Comparison of ENCODE assay signal across 19 cellular contexts in genomic region chr6:93319304-93319703, GRCh38.
A peak's percentile ranks its signal among the peaks of the same experiment; 100 is the strongest.
DNase-seq lines count a peak whose midpoint lies in the region; ATAC-seq, FAIRE-seq and TF ChIP-seq lines count a peak whose summit lies in the region.
"Had no signal": no experiment of that assay in that cellular context is flagged by ENCODE, and none has a peak within 500 bp of the region (broad histone marks: within the 10 kb centered on the region; RNA-seq: fewer than 3 reads in every experiment).

No MANE protein-coding gene starts in this region.

- peak overlapping the region; percentile 5 for H2AFZ ChIP-seq in HepG2 (ENCODE audit: low read length)

- no peak for ATAC-seq in HepG2
- no peak for ATAC-seq in right lobe of liver
- no peak for ATAC-seq in GM19023 (IDR thresholded peaks at IDR 0.05; ENCODE audit: unreplicated experiment)
- no peak for ATAC-seq in HG03571 (IDR thresholded peaks at IDR 0.05; ENCODE audit: unreplicated experiment)
- ATAC-seq in omental fat pad (ENCODE audit: low FRiP score), result no peak
- ATAC-seq: K562 had no signal

- TF ChIP-seq EP300 in HepG2 (IDR thresholded peaks at IDR 0.05; ENCODE audit: low read depth in 2 of 2, low read length in 2 of 2), result no peak
- no peak for TF ChIP-seq EP300 in HepG2 (CRISPR knock-in tag; IDR thresholded peaks at IDR 0.05; ENCODE audit: borderline replicate concordance)

- H3K9me3 ChIP-seq in HepG2 (ENCODE audit: low read length) (no peaks in the 10 kb centered on the region), right lobe of liver (no peaks in the 10 kb centered on the region)
- H3K9me3 ChIP-seq: SJSA1 had no signal

- H3K9me3 Mint-ChIP-seq in glutamatergic neuron (ENCODE audit: unreplicated experiment) (peaks cover 2% of the 10 kb centered on the region), neural crest cell (no peaks in the 10 kb centered on the region)

- H3K9ac ChIP-seq in HepG2 (ENCODE audit: insufficient read depth, low read depth, low read length), result no peak overlapping the region

- H3K27ac Mint-ChIP-seq in glutamatergic neuron (ENCODE audit: unreplicated experiment) (peak overlapping the region; percentile 20), neural crest cell (ENCODE audit: unreplicated experiment) (peak overlapping the region; percentile 12)
- H3K27ac Mint-ChIP-seq: CD4-positive, CD25-positive, alpha-beta regulatory T cell had no signal

- no peaks in the 10 kb centered on the region for H3K27me3 ChIP-seq in HepG2 (ENCODE audit: control insufficient read depth in 1 of 2, insufficient read depth in 2 of 2, low read length in 2 of 2)
- H3K27me3 ChIP-seq in right lobe of liver, result no peaks in the 10 kb centered on the region
- H3K27me3 ChIP-seq: SJSA1 had no signal

- H3K79me2 ChIP-seq in HepG2 (ENCODE audit: insufficient read depth, low read length), result no peaks in the 10 kb centered on the region

- H3K27me3 Mint-ChIP-seq in glutamatergic neuron (ENCODE audit: unreplicated experiment) (no peaks in the 10 kb centered on the region), neural crest cell (ENCODE audit: low read depth) (no peaks in the 10 kb centered on the region)
- H3K27me3 Mint-ChIP-seq: CD4-positive, CD25-positive, alpha-beta regulatory T cell had no signal

- H3K4me3 Mint-ChIP-seq in glutamatergic neuron (ENCODE audit: unreplicated experiment) (no peak overlapping the region), neural crest cell (no peak overlapping the region)
- H3K4me3 Mint-ChIP-seq: CD4-positive, CD25-positive, alpha-beta regulatory T cell had no signal

- CTCF ChIA-PET in HepG2 (lab: Yijun Ruan, JAX; ENCODE audit: low intra/inter-chr PET ratio, low total read pairs), result no interaction called here

- H3K4me2 ChIP-seq in HepG2 (ENCODE audit: low read depth, low read length), result no peak overlapping the region

- H3K4me1 ChIP-seq in HepG2 (ENCODE audit: insufficient read depth, low read length) (no peaks in the 10 kb centered on the region), right lobe of liver (no peaks in the 10 kb centered on the region)
- H3K4me1 ChIP-seq: SJSA1 had no signal

- H3K27ac ChIP-seq in HepG2 (ENCODE audit: extremely low read length, insufficient read depth, low read length) (no peak overlapping the region), right lobe of liver (no peak overlapping the region)
- H3K27ac ChIP-seq: SJSA1 had no signal

- TF ChIP-seq POLR2A in HepG2 (IDR thresholded peaks at IDR 0.05; ENCODE audit: insufficient read depth in 1 of 2, low read depth in 2 of 2, low read length in 2 of 2), result no peak
- no peak for TF ChIP-seq POLR2A in right lobe of liver (IDR thresholded peaks at IDR 0.05)

- TF ChIP-seq RAD21 in HepG2 (CRISPR knock-in tag; IDR thresholded peaks at IDR 0.05), result no peak

- TF ChIP-seq CTCF in HepG2 (CRISPR knock-in tag; IDR thresholded peaks at IDR 0.05) (no peak), right lobe of liver (IDR thresholded peaks at IDR 0.05) (no peak), glutamatergic neuron (IDR thresholded peaks at IDR 0.05; ENCODE audit: partially characterized antibody, unreplicated experiment) (no peak), neural crest cell (conservative IDR thresholded peaks at IDR 0.05) (no peak), omental fat pad (IDR thresholded peaks at IDR 0.05) (no peak)

- H4K20me1 ChIP-seq in HepG2 (ENCODE audit: insufficient read depth, low read length), result no peaks in the 10 kb centered on the region

- H3K4me3 ChIP-seq in HepG2 (replicated peaks in 1 of 3; ENCODE audit: insufficient read depth in 1 of 3, low read depth in 2 of 3, low read length in 3 of 3) (no peak overlapping the region), right lobe of liver (no peak overlapping the region)
- H3K4me3 ChIP-seq: K562, SJSA1 had no signal

- no TSS peak for BruUV-seq in HepG2 (replicated peaks; lab: Mats Ljungman, UMichigan)

- in situ Hi-C loops in HepG2 (cut with HindIII; ENCODE audit: extremely low pct_ligation_motif_present, low pct_unique_long_range_greater_than_20kb), result no loop called here

- H3K36me3 Mint-ChIP-seq in glutamatergic neuron (ENCODE audit: unreplicated experiment) (no peaks in the 10 kb centered on the region), neural crest cell (ENCODE audit: low read depth) (no peaks in the 10 kb centered on the region)
- H3K36me3 Mint-ChIP-seq: CD4-positive, CD25-positive, alpha-beta regulatory T cell had no signal

- WGBS in HepG2 (ENCODE audit: low lambda C conversion rate), result 0% methylated on average over 2 of the region's 2 CpGs
- 17% methylated on average over 2 of the region's 2 CpGs for WGBS in right lobe of liver (ENCODE audit: insufficient coverage, low coverage, low lambda C conversion rate, missing lambda C conversion rate)

- no peak for DNase-seq in HepG2 (ENCODE audit: low spot score)
- no peak for DNase-seq in right lobe of liver
- DNase-seq in glutamatergic neuron, result no peak
- DNase-seq in neural crest cell (ENCODE audit: low read depth, low spot score), result no peak
- no peak for DNase-seq in omental fat pad (ENCODE audit: low spot score)
- DNase-seq: CD4-positive, CD25-positive, alpha-beta regulatory T cell; EL; NCI-H1092; NCI-H1436; NCI-H2029; NCI-H226; NCI-H524; OCI-M1 had no signal

- H3K36me3 ChIP-seq in HepG2 (replicated peaks in 1 of 2; ENCODE audit: control insufficient read depth in 1 of 2, insufficient read depth in 2 of 2, low read length in 2 of 2) (no peaks in the 10 kb centered on the region), right lobe of liver (no peaks in the 10 kb centered on the region)
- H3K36me3 ChIP-seq: SJSA1 had no signal

- FAIRE-seq in HepG2 (lab: Jason Lieb, UNC), result no peak
- FAIRE-seq: A204.1, K562, RCC 7860 had no signal

- POLR2A ChIA-PET in HepG2 (lab: Yijun Ruan, JAX), result no interaction called here

- H3K4me1 Mint-ChIP-seq in glutamatergic neuron (ENCODE audit: low read depth, unreplicated experiment) (peaks cover 12% of the 10 kb centered on the region), neural crest cell (peaks cover 6% of the 10 kb centered on the region)
- H3K4me1 Mint-ChIP-seq: CD4-positive, CD25-positive, alpha-beta regulatory T cell had no signal

- intact Hi-C loops in HepG2 (cut with micrococcal nuclease; ENCODE audit: unreplicated experiment), result no loop called here
- intact Hi-C loops in right lobe of liver (cut with DNase I), result no loop called here

TF ChIP-seq in HepG2, 621 proteins besides CTCF, POLR2A, EP300 and RAD21:
- TF ChIP-seq BORCS8-MEF2B (CRISPR knock-in tag; IDR thresholded peaks at IDR 0.05), result no peak
- TF ChIP-seq ZNF160 (CRISPR knock-in tag; IDR thresholded peaks at IDR 0.05), result no peak
- TF ChIP-seq ZBTB39 (CRISPR knock-in tag; IDR thresholded peaks at IDR 0.05), result no peak
- TF ChIP-seq MIER3 (CRISPR knock-in tag; IDR thresholded peaks at IDR 0.05; ENCODE audit: borderline replicate concordance), result no peak
- TF ChIP-seq ZNF484 (CRISPR knock-in tag; IDR thresholded peaks at IDR 0.05; ENCODE audit: borderline replicate concordance, low read depth), result no peak
- no peak for TF ChIP-seq CSRNP1 (CRISPR knock-in tag; IDR thresholded peaks at IDR 0.05)
- TF ChIP-seq, protein P1, sequence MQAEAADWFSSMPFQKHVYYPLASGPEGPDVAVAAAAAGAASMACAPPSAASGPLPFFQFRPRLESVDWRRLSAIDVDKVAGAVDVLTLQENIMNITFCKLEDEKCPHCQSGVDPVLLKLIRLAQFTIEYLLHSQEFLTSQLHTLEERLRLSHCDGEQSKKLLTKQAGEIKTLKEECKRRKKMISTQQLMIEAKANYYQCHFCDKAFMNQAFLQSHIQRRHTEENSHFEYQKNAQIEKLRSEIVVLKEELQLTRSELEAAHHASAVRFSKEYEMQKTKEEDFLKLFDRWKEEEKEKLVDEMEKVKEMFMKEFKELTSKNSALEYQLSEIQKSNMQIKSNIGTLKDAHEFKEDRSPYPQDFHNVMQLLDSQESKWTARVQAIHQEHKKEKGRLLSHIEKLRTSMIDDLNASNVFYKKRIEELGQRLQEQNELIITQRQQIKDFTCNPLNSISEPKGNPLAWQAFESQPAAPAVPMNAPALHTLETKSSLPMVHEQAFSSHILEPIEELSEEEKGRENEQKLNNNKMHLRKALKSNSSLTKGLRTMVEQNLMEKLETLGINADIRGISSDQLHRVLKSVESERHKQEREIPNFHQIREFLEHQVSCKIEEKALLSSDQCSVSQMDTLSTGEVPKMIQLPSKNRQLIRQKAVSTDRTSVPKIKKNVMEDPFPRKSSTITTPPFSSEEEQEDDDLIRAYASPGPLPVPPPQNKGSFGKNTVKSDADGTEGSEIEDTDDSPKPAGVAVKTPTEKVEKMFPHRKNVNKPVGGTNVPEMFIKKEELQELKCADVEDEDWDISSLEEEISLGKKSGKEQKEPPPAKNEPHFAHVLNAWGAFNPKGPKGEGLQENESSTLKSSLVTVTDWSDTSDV (CRISPR knock-in tag; IDR thresholded peaks at IDR 0.05), result no peak
- TF ChIP-seq ZNF333 (CRISPR knock-in tag; IDR thresholded peaks at IDR 0.05; ENCODE audit: borderline replicate concordance), result no peak
- TF ChIP-seq SMAD9 (CRISPR knock-in tag; IDR thresholded peaks at IDR 0.05), result no peak
